ENCODE assay signal across 2 cellular contexts in genomic region chr7:18831943-18832342, GRCh38.
TF ChIP-seq lines count a peak whose summit lies in the region.

No MANE protein-coding gene starts in this region.

TF ChIP-seq in IMR-90, 13 proteins besides CTCF, POLR2A, EP300 and RAD21 (continued from another document):
- TF ChIP-seq USF2 (IDR thresholded peaks at IDR 0.05; ENCODE audit: low read depth, low read length), result no peak
- TF ChIP-seq MAFK (IDR thresholded peaks at IDR 0.05; ENCODE audit: low read depth, low read length), result no peak
- no peak for TF ChIP-seq RFX5 (IDR thresholded peaks at IDR 0.05; ENCODE audit: low read depth, low read length)
- no peak for TF ChIP-seq FOS (IDR thresholded peaks at IDR 0.05; ENCODE audit: low read depth, low read length)
TF ChIP-seq in IMR-90: peak in this region for 0.

TF ChIP-seq in WTC11, 78 proteins besides CTCF, POLR2A, EP300 and RAD21 (continued from another document):
- TF ChIP-seq, protein P1, sequence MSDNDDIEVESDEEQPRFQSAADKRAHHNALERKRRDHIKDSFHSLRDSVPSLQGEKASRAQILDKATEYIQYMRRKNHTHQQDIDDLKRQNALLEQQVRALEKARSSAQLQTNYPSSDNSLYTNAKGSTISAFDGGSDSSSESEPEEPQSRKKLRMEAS (CRISPR knock-in tag; IDR thresholded peaks at IDR 0.05), result no peak
- no peak for TF ChIP-seq CDX4 (CRISPR knock-in tag; IDR thresholded peaks at IDR 0.05; ENCODE audit: borderline replicate concordance)
- TF ChIP-seq ZNF416 (CRISPR knock-in tag; IDR thresholded peaks at IDR 0.05), result no peak
- no peak for TF ChIP-seq ZNF121 (CRISPR knock-in tag; IDR thresholded peaks at IDR 0.05)
- TF ChIP-seq, protein P2, sequence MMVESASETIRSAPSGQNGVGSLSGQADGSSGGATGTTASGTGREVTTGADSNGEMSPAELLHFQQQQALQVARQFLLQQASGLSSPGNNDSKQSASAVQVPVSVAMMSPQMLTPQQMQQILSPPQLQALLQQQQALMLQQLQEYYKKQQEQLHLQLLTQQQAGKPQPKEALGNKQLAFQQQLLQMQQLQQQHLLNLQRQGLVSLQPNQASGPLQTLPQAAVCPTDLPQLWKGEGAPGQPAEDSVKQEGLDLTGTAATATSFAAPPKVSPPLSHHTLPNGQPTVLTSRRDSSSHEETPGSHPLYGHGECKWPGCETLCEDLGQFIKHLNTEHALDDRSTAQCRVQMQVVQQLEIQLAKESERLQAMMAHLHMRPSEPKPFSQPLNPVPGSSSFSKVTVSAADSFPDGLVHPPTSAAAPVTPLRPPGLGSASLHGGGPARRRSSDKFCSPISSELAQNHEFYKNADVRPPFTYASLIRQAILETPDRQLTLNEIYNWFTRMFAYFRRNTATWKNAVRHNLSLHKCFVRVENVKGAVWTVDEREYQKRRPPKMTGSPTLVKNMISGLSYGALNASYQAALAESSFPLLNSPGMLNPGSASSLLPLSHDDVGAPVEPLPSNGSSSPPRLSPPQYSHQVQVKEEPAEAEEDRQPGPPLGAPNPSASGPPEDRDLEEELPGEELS (CRISPR knock-in tag; IDR thresholded peaks at IDR 0.05), result no peak
TF ChIP-seq in WTC11: peak in this region for 0.
